19 cellular contexts compared by ENCODE assay signal in the genomic region with DNA sequence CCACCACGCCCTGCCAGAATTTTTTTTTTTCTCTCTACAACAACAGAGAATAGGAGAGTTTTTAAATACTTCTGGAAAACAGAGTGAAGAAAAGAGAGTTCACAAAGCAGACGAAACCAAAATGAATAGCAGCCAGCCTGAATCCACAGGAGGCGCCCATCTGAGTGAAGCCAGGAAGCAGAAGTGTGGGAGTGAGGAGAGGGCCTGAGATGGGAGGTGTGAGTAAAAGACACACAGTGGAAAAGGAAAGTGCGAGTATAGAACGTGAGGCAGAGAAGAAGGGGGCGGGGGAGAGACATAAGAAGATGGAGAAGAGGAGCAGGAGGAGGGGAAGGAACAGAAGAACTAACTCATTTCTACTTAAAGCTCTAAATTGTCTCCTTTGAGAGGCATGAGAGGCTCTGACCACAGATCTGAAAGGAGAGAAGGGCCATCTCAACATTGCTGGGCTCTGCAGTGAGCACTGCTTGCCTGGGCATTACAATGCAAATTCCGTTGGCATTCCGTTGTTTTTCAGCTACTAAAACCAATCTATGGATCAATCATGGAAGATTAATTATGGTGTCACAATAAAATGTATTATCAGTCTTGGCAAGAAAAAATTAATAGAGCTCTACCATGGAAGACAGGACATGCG.
DNase-seq lines count a peak whose midpoint lies in the region; ATAC-seq, FAIRE-seq and TF ChIP-seq lines count a peak whose summit lies in the region.
"Had no signal": no experiment of that assay in that cellular context is flagged by ENCODE, and none has a peak within 500 bp of the region (broad histone marks: within the 10 kb centered on the region; RNA-seq: fewer than 3 reads in every experiment).

No MANE protein-coding gene starts in this region.

- H2BK120ac ChIP-seq in H1 (replicated peaks; ENCODE audit: low read depth, low read length), result no peak overlapping the region

- H3K4me3 ChIP-seq in H1 (ENCODE audit: extremely low read depth in 1 of 4, insufficient read depth in 2 of 4, low read depth in 3 of 4, low read length in 4 of 4), result no peak overlapping the region
- no peak overlapping the region for H3K4me3 ChIP-seq in mucosa of descending colon

- no peaks in the 10 kb centered on the region for H3K27me3 Mint-ChIP-seq in nephron (ENCODE audit: low read depth)
- no peaks in the 10 kb centered on the region for H3K27me3 Mint-ChIP-seq in MCF 10A (ENCODE audit: insufficient read depth, unreplicated experiment)

- H3K4me2 ChIP-seq in H1 (ENCODE audit: insufficient read depth in 1 of 2, low read depth in 2 of 2, low read length in 2 of 2), result no peak overlapping the region; a peak in 2 of 4 replicates

- H2BK20ac ChIP-seq in H1 (ENCODE audit: low read length), result no peak overlapping the region

- H4K5ac ChIP-seq in H1 (ENCODE audit: insufficient read length, low read depth, low read length), result no peak overlapping the region

- no peak overlapping the region for H3K9ac ChIP-seq in H1 (replicated peaks in 1 of 4; ENCODE audit: extremely low read depth in 1 of 4, low read depth in 3 of 4, low read length in 3 of 4)

- H3K9me3 ChIP-seq in H1 (ENCODE audit: insufficient read depth in 2 of 2, low read depth in 1 of 2, low read length in 1 of 2), result no peaks in the 10 kb centered on the region
- H3K9me3 ChIP-seq in mucosa of descending colon, result no peaks in the 10 kb centered on the region

- no peak for TF ChIP-seq EP300 in H1 (IDR thresholded peaks at IDR 0.05; ENCODE audit: borderline replicate concordance in 1 of 2, low read depth in 2 of 2, low read length in 2 of 2)

- H3K27me3 ChIP-seq in H1 (replicated peaks in 1 of 4; ENCODE audit: control insufficient read depth in 3 of 4, extremely low read depth in 1 of 4, insufficient read depth in 3 of 4, low read length in 3 of 4), result no peaks in the 10 kb centered on the region

- TF ChIP-seq RAD21 in H1 (IDR thresholded peaks at IDR 0.05 in 1 of 2, conservative IDR thresholded peaks at IDR 0.05 in 1 of 2; ENCODE audit: low read depth in 2 of 2, low read length in 2 of 2), result no peak

- peak overlapping the region; percentile 22; the same call in 1 of the 2 replicates for H2AFZ ChIP-seq in H1 (ENCODE audit: low read length)

- intact Hi-C loops in MCF 10A (cut with micrococcal nuclease) (no loop called here), mucosa of descending colon (cut with DNase I, micrococcal nuclease) (no loop called here)

- no peaks in the 10 kb centered on the region for H3K79me1 ChIP-seq in H1 (ENCODE audit: low read depth, low read length)

- H3K4me1 Mint-ChIP-seq in nephron, result peaks cover 16% of the 10 kb centered on the region
- H3K4me1 Mint-ChIP-seq in MCF 10A (ENCODE audit: insufficient read depth, unreplicated experiment), result peaks cover 7% of the 10 kb centered on the region

- peak; percentile 2 to 9 for DNase-seq in activated CD4-positive, alpha-beta T cell treated with anti-CD3 and anti-CD28 coated beads, Interleukin-2, amount 50 U/mL, for 48 hours
- DNase-seq in activated CD4-positive, alpha-beta T cell treated with anti-CD3 and anti-CD28 coated beads for 4 hours, result no peak
- DNase-seq in Kasumi-1 (lab: John Stamatoyannopoulos, UW) (peak; percentile 6 to 21), H1 (ENCODE audit: low read depth in 1 of 2, low spot score in 2 of 2) (no peak), MCF 10A (ENCODE audit: unreplicated experiment) (no peak), mucosa of descending colon (no peak)
- DNase-seq: activated CD4-positive, CD25-positive, alpha-beta regulatory T cell; activated naive CD4-positive, alpha-beta T cell treated with Interleukin-2 at 50 U/mL for 16 hours; activated T-cell treated with anti-CD3 and anti-CD28 coated beads, Interleukin-2, amount 50 U/mL, for 24 hours; aorta; Karpas-422; NCI-H1092 treated with DMSO at 0.1 percent for 48 hours; NCI-H1930; NCI-H748 treated with DMSO at 0.1 percent for 48 hours; stimulated activated CD4-positive, alpha-beta T cell treated with anti-CD3 and anti-CD28 coated beads, Interleukin-1b, Interleukin-23, amount 100 ng/mL, for 48 hours; T1000 had no signal

- H2AK5ac ChIP-seq in H1 (ENCODE audit: low read depth, low read length), result no peak overlapping the region

- H2BK15ac ChIP-seq in H1 (ENCODE audit: low read length), result no peak overlapping the region

- ATAC-seq in GM19467 (IDR thresholded peaks at IDR 0.05; ENCODE audit: unreplicated experiment) (no peak), mucosa of descending colon (no peak)

- no peak overlapping the region for H3K23ac ChIP-seq in H1 (ENCODE audit: insufficient read length)

- no peak overlapping the region for H3K14ac ChIP-seq in H1 (ENCODE audit: insufficient read length)

- H3K4me1 ChIP-seq in H1 (replicated peaks in 1 of 4; ENCODE audit: control insufficient read depth in 3 of 4, insufficient read depth in 4 of 4, low read length in 3 of 4) (peaks cover 0 to 6% (median 5%) of the 10 kb centered on the region in 4 experiments; a peak in 2 of 7 replicates), mucosa of descending colon (ENCODE audit: low read depth) (peaks cover 2% of the 10 kb centered on the region)

- H3K4me3 Mint-ChIP-seq in nephron (no peak overlapping the region), MCF 10A (ENCODE audit: unreplicated experiment) (no peak overlapping the region)
- H3K4me3 Mint-ChIP-seq: activated T-cell treated with anti-CD3 and anti-CD28 coated beads, Interleukin-2, amount 50 U/mL, for 24 hours had no signal

- no peak overlapping the region for H3K56ac ChIP-seq in H1 (replicated peaks; ENCODE audit: insufficient read length, low read depth, low read length)

- peak overlapping the region; percentile 28; the same call in 1 of the 2 replicates for H2BK5ac ChIP-seq in H1 (ENCODE audit: low read depth, low read length)

- peak overlapping the region; percentile 39; the same call in 1 of the 2 replicates for H2BK12ac ChIP-seq in H1 (ENCODE audit: low read depth, low read length)

- FAIRE-seq in H1 (lab: Jason Lieb, UNC), result no peak
- FAIRE-seq: A204.1 had no signal

- POLR2A ChIA-PET in H1 (lab: Charles Lee; ENCODE audit: partially characterized antibody) (interaction anchor here (0.6 kb wide), 2 partner anchors 236 to 254 kb away, joined by 3 read pairs; no protein-coding TSS in a partner anchor), MCF 10A (lab: Yijun Ruan, JAX) (interaction anchor here (0.6 to 0.7 kb wide), 2 partner anchors 47 to 244 kb away, joined by 3 to 5 read pairs; no protein-coding TSS in a partner anchor)

- H3K9me3 Mint-ChIP-seq in nephron (no peaks in the 10 kb centered on the region), MCF 10A (ENCODE audit: unreplicated experiment) (no peaks in the 10 kb centered on the region)
- H3K9me3 Mint-ChIP-seq: activated T-cell treated with anti-CD3 and anti-CD28 coated beads, Interleukin-2, amount 50 U/mL, for 24 hours had no signal

- peak overlapping the region; percentile 25 to 39 (median 34) for H3K27ac Mint-ChIP-seq in nephron
- no peak overlapping the region for H3K27ac Mint-ChIP-seq in MCF 10A (ENCODE audit: low read depth, unreplicated experiment)
- H3K27ac Mint-ChIP-seq: activated T-cell treated with anti-CD3 and anti-CD28 coated beads, Interleukin-2, amount 50 U/mL, for 24 hours had no signal

- no peak overlapping the region for H3K27ac ChIP-seq in H1 (ENCODE audit: low read depth, low read length)

- no peak overlapping the region for H4K91ac ChIP-seq in H1 (replicated peaks; ENCODE audit: insufficient read length, low read length)

- no peak overlapping the region for H3K18ac ChIP-seq in H1 (ENCODE audit: extremely low read depth, low read length)

- no peaks in the 10 kb centered on the region for H4K20me1 ChIP-seq in H1 (replicated peaks in 1 of 2; ENCODE audit: control insufficient read depth in 1 of 2, insufficient read depth in 2 of 2, low read length in 2 of 2)

- H3K79me2 ChIP-seq in H1 (ENCODE audit: control insufficient read depth in 1 of 2, insufficient read depth in 2 of 2, low read length in 2 of 2), result no peaks in the 10 kb centered on the region

- H4K8ac ChIP-seq in H1 (ENCODE audit: extremely low read depth, insufficient read depth, low read length), result no peak overlapping the region

- no TSS peak for BruUV-seq in MCF 10A (replicated peaks; lab: Mats Ljungman, UMichigan)

- no peak for TF ChIP-seq CTCF in H1 (IDR thresholded peaks at IDR 0.05; ENCODE audit: control extremely low read depth in 1 of 3, insufficient read depth in 1 of 3, low read depth in 1 of 3, low read length in 3 of 3)
- no peak for TF ChIP-seq CTCF in nephron (IDR thresholded peaks at IDR 0.05; ENCODE audit: unreplicated experiment in 3 of 3)
- no peak for TF ChIP-seq CTCF in MCF 10A (IDR thresholded peaks at IDR 0.05; ENCODE audit: unreplicated experiment)
- TF ChIP-seq CTCF in mucosa of descending colon (IDR thresholded peaks at IDR 0.05), result no peak

- CTCF ChIA-PET in H1 (lab: Charles Lee; ENCODE audit: partially characterized antibody), result interaction anchor here (0.7 to 1.5 kb wide), 4 partner anchors 10 to 215 kb away, joined by 3 to 4 read pairs (median 3); no protein-coding TSS in a partner anchor
- CTCF ChIA-PET in MCF 10A (lab: Yijun Ruan, JAX), result no interaction called here

- H3K36me3 Mint-ChIP-seq in nephron (ENCODE audit: low read depth) (no peaks in the 10 kb centered on the region), MCF 10A (ENCODE audit: insufficient read depth, unreplicated experiment) (peaks cover 6% of the 10 kb centered on the region)

- no peak overlapping the region for H3K4ac ChIP-seq in H1 (replicated peaks; ENCODE audit: insufficient read length, low read depth, low read length)

- no peak for TF ChIP-seq POLR2A in H1 (IDR thresholded peaks at IDR 0.05; ENCODE audit: control extremely low read depth in 1 of 2, low read depth in 2 of 2, low read length in 2 of 2)

- 57% methylated on average over 8 of the region's 9 CpGs; no CpG with 5 or more reads in 1 of the 2 experiments for WGBS in H1 (ENCODE audit: extremely low coverage in 1 of 2, insufficient coverage in 1 of 2, insufficient read length in 1 of 2, insufficient replicate concordance in 2 of 2, low coverage in 1 of 2, low lambda C conversion rate in 2 of 2, missing lambda C conversion rate in 1 of 2), 2 experiments

- H3K36me3 ChIP-seq in H1 (ENCODE audit: control insufficient read depth in 2 of 4, insufficient read depth in 4 of 4, low read length in 3 of 4) (no peaks in the 10 kb centered on the region), mucosa of descending colon (ENCODE audit: low read depth) (no peaks in the 10 kb centered on the region)

- no peaks in the 10 kb centered on the region for H3K23me2 ChIP-seq in H1 (ENCODE audit: low read depth, low read length)

TF ChIP-seq in H1, 55 proteins besides CTCF, POLR2A, EP300 and RAD21 (continues in another document):
- TF ChIP-seq, protein P1, sequence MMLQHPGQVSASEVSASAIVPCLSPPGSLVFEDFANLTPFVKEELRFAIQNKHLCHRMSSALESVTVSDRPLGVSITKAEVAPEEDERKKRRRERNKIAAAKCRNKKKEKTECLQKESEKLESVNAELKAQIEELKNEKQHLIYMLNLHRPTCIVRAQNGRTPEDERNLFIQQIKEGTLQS (IDR thresholded peaks at IDR 0.05; ENCODE audit: insufficient read depth, low read depth, low read length), result no peak
- TF ChIP-seq, protein P2, sequence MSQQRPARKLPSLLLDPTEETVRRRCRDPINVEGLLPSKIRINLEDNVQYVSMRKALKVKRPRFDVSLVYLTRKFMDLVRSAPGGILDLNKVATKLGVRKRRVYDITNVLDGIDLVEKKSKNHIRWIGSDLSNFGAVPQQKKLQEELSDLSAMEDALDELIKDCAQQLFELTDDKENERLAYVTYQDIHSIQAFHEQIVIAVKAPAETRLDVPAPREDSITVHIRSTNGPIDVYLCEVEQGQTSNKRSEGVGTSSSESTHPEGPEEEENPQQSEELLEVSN (IDR thresholded peaks at IDR 0.05), result no peak

Comparison
In these comparisons a context has a peak if more than half of its experiments do, and no peak if none do; other contexts are left out.
1. DNase-seq: peak in activated CD4-positive, alpha-beta T cell treated with anti-CD3 and anti-CD28 coated beads, Interleukin-2, amount 50 U/mL, for 48 hours (2 of 2) and Kasumi-1 (2 of 2); none in activated CD4-positive, alpha-beta T cell treated with anti-CD3 and anti-CD28 coated beads for 4 hours (0 of 2), H1 (0 of 2), MCF 10A (single experiment) and mucosa of descending colon (0 of 3).